ENCODE assay signal across 14 cellular contexts in genomic region chr13:112129557-112129956, GRCh38.
DNase-seq lines count a peak whose midpoint lies in the region; ATAC-seq and TF ChIP-seq lines count a peak whose summit lies in the region.
"Had no signal": no experiment of that assay in that cellular context is flagged by ENCODE, and none has a peak within 500 bp of the region (broad histone marks: within the 10 kb centered on the region; RNA-seq: fewer than 3 reads in every experiment).

No MANE protein-coding gene starts in this region.

- ATAC-seq in upper lobe of right lung (no peak), GM18505 (IDR thresholded peaks at IDR 0.05; ENCODE audit: unreplicated experiment) (no peak)
- ATAC-seq: GM23338, HCT116 had no signal

- 78 to 79% methylated on average over 8 of the region's 8 CpGs for WGBS in endodermal cell (ENCODE audit: insufficient coverage in 1 of 2, insufficient read length in 1 of 2), 2 experiments

- H3K9me3 ChIP-seq in endodermal cell (ENCODE audit: control insufficient read depth, low read length) (no peaks in the 10 kb centered on the region), neural progenitor cell (ENCODE audit: low read depth) (no peaks in the 10 kb centered on the region), upper lobe of right lung (no peaks in the 10 kb centered on the region)

- no peak overlapping the region for H3K27ac Mint-ChIP-seq in endodermal cell
- no peak overlapping the region for H3K27ac Mint-ChIP-seq in neural progenitor cell
- H3K27ac Mint-ChIP-seq: CD4-positive, alpha-beta memory T cell; GM23338; H9 had no signal

- H3K36me3 Mint-ChIP-seq in endodermal cell (ENCODE audit: low read depth) (no peaks in the 10 kb centered on the region), neural progenitor cell (peaks cover 1% of the 10 kb centered on the region)
- H3K36me3 Mint-ChIP-seq: CD4-positive, alpha-beta memory T cell had no signal

- no peaks in the 10 kb centered on the region for H3K9me3 Mint-ChIP-seq in endodermal cell
- peaks cover 15% of the 10 kb centered on the region for H3K9me3 Mint-ChIP-seq in neural progenitor cell
- H3K9me3 Mint-ChIP-seq: CD4-positive, alpha-beta memory T cell; GM23338; H9 had no signal

- H3K4me3 Mint-ChIP-seq in endodermal cell (no peak overlapping the region), neural progenitor cell (peak overlapping the region; percentile 44)
- H3K4me3 Mint-ChIP-seq: GM23338, H9 had no signal

- H3F3A ChIP-seq in neural progenitor cell (ENCODE audit: low read depth) = no peaks in the 10 kb centered on the region

- H3K27ac ChIP-seq in endodermal cell (ENCODE audit: low read depth, low read length) (no peak overlapping the region), neural progenitor cell (no peak overlapping the region), upper lobe of right lung (no peak overlapping the region)

- H3K36me3 ChIP-seq in endodermal cell (ENCODE audit: control insufficient read depth, insufficient read depth, low read length) (no peaks in the 10 kb centered on the region), neural progenitor cell (no peaks in the 10 kb centered on the region), upper lobe of right lung (no peaks in the 10 kb centered on the region)

- H3K79me2 ChIP-seq in neural progenitor cell (ENCODE audit: low read depth) = no peaks in the 10 kb centered on the region

- peaks cover 92% of the 10 kb centered on the region for H3K27me3 Mint-ChIP-seq in endodermal cell (ENCODE audit: insufficient read depth)
- H3K27me3 Mint-ChIP-seq in neural progenitor cell (ENCODE audit: insufficient read depth, low read depth) = no peaks in the 10 kb centered on the region

- H3K9ac ChIP-seq in endodermal cell (ENCODE audit: extremely low read depth, low read length, poor library complexity, severe bottlenecking) (no peak overlapping the region), neural progenitor cell (no peak overlapping the region)

- H3K4me3 ChIP-seq in endodermal cell (ENCODE audit: low read length) (no peak overlapping the region), neural progenitor cell (no peak overlapping the region), upper lobe of right lung (no peak overlapping the region)
- H3K4me3 ChIP-seq: GM23338 had no signal

- intact Hi-C loops in upper lobe of right lung (cut with DNase I) = no loop called here

- TF ChIP-seq POLR2A in GM18505 (IDR thresholded peaks at IDR 0.05; ENCODE audit: borderline replicate concordance, extremely low read depth, insufficient read depth, insufficient read length) = no peak

- no peak overlapping the region for H2AFZ ChIP-seq in neural progenitor cell (replicated peaks)
- H2AFZ ChIP-seq: GM23338 had no signal

- H3K4me1 Mint-ChIP-seq in endodermal cell (no peaks in the 10 kb centered on the region), neural progenitor cell (peaks cover 29% of the 10 kb centered on the region)
- H3K4me1 Mint-ChIP-seq: CD4-positive, alpha-beta memory T cell had no signal

- TF ChIP-seq CTCF in endodermal cell (conservative IDR thresholded peaks at IDR 0.05) = no peak
- no peak for TF ChIP-seq CTCF in neural progenitor cell (IDR thresholded peaks at IDR 0.05)
- no peak for TF ChIP-seq CTCF in upper lobe of right lung (IDR thresholded peaks at IDR 0.05)

- no peaks in the 10 kb centered on the region for H3K4me1 ChIP-seq in endodermal cell (ENCODE audit: control insufficient read depth, insufficient read depth, low read length)
- peaks cover 6% of the 10 kb centered on the region for H3K4me1 ChIP-seq in neural progenitor cell
- no peaks in the 10 kb centered on the region for H3K4me1 ChIP-seq in upper lobe of right lung

- H3K4me2 ChIP-seq in neural progenitor cell = no peak overlapping the region
- H3K4me2 ChIP-seq: GM23338 had no signal

- peak; percentile 10 for DNase-seq in endodermal cell
- DNase-seq in islet precursor cell = peak; percentile 10
- DNase-seq in neural progenitor cell (ENCODE audit: low spot score) = no peak
- peak; percentile 11 for DNase-seq in upper lobe of right lung
- no peak for DNase-seq in stimulated activated CD8-positive, alpha-beta memory T cell treated with anti-CD3 and anti-CD28 coated beads, Interleukin-4, amount 100 ng/mL, for 48 hours
- DNase-seq: C1 segment of cervical spinal cord; Calu3; CD4-positive, alpha-beta memory T cell; COR-L47; DND-41; H9 had no signal

- peaks cover 11% of the 10 kb centered on the region for H3K27me3 ChIP-seq in endodermal cell (ENCODE audit: control insufficient read depth, insufficient read depth, low read length, poor library complexity, severe bottlenecking)
- no peaks in the 10 kb centered on the region for H3K27me3 ChIP-seq in neural progenitor cell
- peaks cover 11% of the 10 kb centered on the region for H3K27me3 ChIP-seq in upper lobe of right lung

- H4K20me1 ChIP-seq in neural progenitor cell (ENCODE audit: low read depth) = no peaks in the 10 kb centered on the region

Comparison
In these comparisons a context has a peak if more than half of its experiments do, and no peak if none do; other contexts are left out.
1. DNase-seq: peak in endodermal cell (single experiment), islet precursor cell (single experiment) and upper lobe of right lung (single experiment); none in neural progenitor cell (single experiment) and stimulated activated CD8-positive, alpha-beta memory T cell treated with anti-CD3 and anti-CD28 coated beads, Interleukin-4, amount 100 ng/mL, for 48 hours (single experiment).